Comparison of ENCODE assay signal across 7 cellular contexts in genomic region chr5:159208508-159209437, GRCh38. TPM values are rescaled to one million over a fixed set of nuclear protein-coding genes. Genes with fewer than 3 reads are reported as not detected.
DNase-seq lines count a peak whose midpoint lies in the region; ATAC-seq and TF ChIP-seq lines count a peak whose summit lies in the region.

No MANE protein-coding gene starts in this region.

- H2AFZ ChIP-seq in MM.1S (ENCODE audit: low read length) (peak overlapping the region; percentile 49), neural cell (ENCODE audit: low read depth, low read length) (peak overlapping the region; percentile 47)

- TF ChIP-seq RAD21 in neural cell (conservative IDR thresholded peaks at IDR 0.05), result no peak

- H3K4me1 Mint-ChIP-seq in activated T-helper 1 cell treated with anti-CD3 and anti-CD28 coated beads, Interleukin-12 subunit alpha, Interleukin-12 subunit beta, Interleukin-2, Interleukin-4 antibody, amounts not matched to agents 30 ng/mL and 10 ng/mL and 1 ng/mL, durations not matched to agents 14 hours and 24 hours and 36 hours (ENCODE audit: low read depth), result peaks cover 51% of the 10 kb centered on the region

- no peaks in the 10 kb centered on the region for H3K27me3 Mint-ChIP-seq in activated T-helper 1 cell treated with anti-CD3 and anti-CD28 coated beads, Interleukin-12 subunit alpha, Interleukin-12 subunit beta, Interleukin-2, Interleukin-4 antibody, amounts not matched to agents 30 ng/mL and 10 ng/mL and 1 ng/mL, durations not matched to agents 14 hours and 24 hours and 36 hours (ENCODE audit: insufficient read depth)

- DNase-seq in GM10266 (ENCODE audit: extremely low spot score) (peak; percentile 33), H4 (ENCODE audit: low spot score) (peak; percentile 13), MM.1S (no peak), foreskin keratinocyte (peak in 1 of 2 donors; percentile 25), vagina (ENCODE audit: extremely low spot score in 2 of 2) (no peak)
- peak; percentile 10 for DNase-seq in activated T-helper 1 cell treated with anti-CD3 and anti-CD28 coated beads, Interleukin-12 subunit alpha, Interleukin-12 subunit beta, Interleukin-2, Interleukin-4 antibody, amounts not matched to agents 30 ng/mL and 10 ng/mL and 1 ng/mL, durations not matched to agents 14 hours and 24 hours and 36 hours (ENCODE audit: low spot score)

- intact Hi-C loops in activated T-helper 1 cell treated with anti-CD3 and anti-CD28 coated beads, Interleukin-12 subunit alpha, Interleukin-12 subunit beta, Interleukin-2, Interleukin-4 antibody, amounts not matched to agents 30 ng/mL and 10 ng/mL and 1 ng/mL, durations not matched to agents 14 hours and 24 hours and 36 hours (cut with micrococcal nuclease), result loop anchor here (1.0 to 10.0 kb wide), 16 partner anchors 29 to 1934 kb away; partner anchors contain the start of genes PTTG1, PWWP2A, TTC1 and UBLCP1
- intact Hi-C loops in vagina (cut with DNase I), result loop anchor here (5.0 kb wide), 1 partner anchor 54 kb away; the partner anchor contains the start of gene UBLCP1

- no peaks in the 10 kb centered on the region for H3K9me3 ChIP-seq in MM.1S (replicated peaks; ENCODE audit: insufficient read depth, low read length)
- H3K9me3 ChIP-seq in neural cell (ENCODE audit: low read length), result no peaks in the 10 kb centered on the region
- H3K9me3 ChIP-seq in vagina, result no peaks in the 10 kb centered on the region

- H3K4me1 ChIP-seq in MM.1S (ENCODE audit: low read length) (peaks cover 21% of the 10 kb centered on the region), foreskin keratinocyte (peaks cover 22% of the 10 kb centered on the region), vagina (peaks cover 41% of the 10 kb centered on the region)

- no peak for TF ChIP-seq EP300 in neural cell (conservative IDR thresholded peaks at IDR 0.05; ENCODE audit: poor library complexity, severe bottlenecking)

- H3K79me2 ChIP-seq in MM.1S (ENCODE audit: low read length) (peaks cover 55% of the 10 kb centered on the region), neural cell (replicated peaks; ENCODE audit: insufficient read depth, low read length) (peaks cover 39% of the 10 kb centered on the region)

- TF ChIP-seq POLR2A in vagina (IDR thresholded peaks at IDR 0.05), result no peak

- TF ChIP-seq CTCF in GM10266 (IDR thresholded peaks at IDR 0.05; ENCODE audit: control insufficient read depth, insufficient read depth, low read depth, missing control alignments) (no peak), MM.1S (IDR thresholded peaks at IDR 0.05; ENCODE audit: low read length) (no peak), foreskin keratinocyte (conservative IDR thresholded peaks at IDR 0.05) (no peak), neural cell (IDR thresholded peaks at IDR 0.05; ENCODE audit: poor library complexity, severe bottlenecking) (no peak), vagina (IDR thresholded peaks at IDR 0.05) (no peak)

- H3K4me3 ChIP-seq in MM.1S (ENCODE audit: low read length), result peak overlapping the region; percentile 93
- H3K4me3 ChIP-seq in neural cell (ENCODE audit: low read length), result peak overlapping the region; percentile 79
- H3K4me3 ChIP-seq in vagina, result peak overlapping the region; percentile 91 to 94

- ATAC-seq in foreskin keratinocyte, result peak; percentile 9

- H3K27ac Mint-ChIP-seq in activated T-helper 1 cell treated with anti-CD3 and anti-CD28 coated beads, Interleukin-12 subunit alpha, Interleukin-12 subunit beta, Interleukin-2, Interleukin-4 antibody, amounts not matched to agents 30 ng/mL and 10 ng/mL and 1 ng/mL, durations not matched to agents 14 hours and 24 hours and 36 hours, result peak overlapping the region; percentile 97

- H3K27ac ChIP-seq in MM.1S (ENCODE audit: low read length) (peak overlapping the region; percentile 86), foreskin keratinocyte (peak overlapping the region; percentile 97), neural cell (ENCODE audit: low read length) (peak overlapping the region; percentile 86), vagina (peak overlapping the region; percentile 96)

- H3K36me3 ChIP-seq in MM.1S (replicated peaks; ENCODE audit: insufficient read depth, low read length) (no peaks in the 10 kb centered on the region), neural cell (ENCODE audit: insufficient read depth, low read length) (no peaks in the 10 kb centered on the region), vagina (no peaks in the 10 kb centered on the region)

- H3K4me3 Mint-ChIP-seq in activated T-helper 1 cell treated with anti-CD3 and anti-CD28 coated beads, Interleukin-12 subunit alpha, Interleukin-12 subunit beta, Interleukin-2, Interleukin-4 antibody, amounts not matched to agents 30 ng/mL and 10 ng/mL and 1 ng/mL, durations not matched to agents 14 hours and 24 hours and 36 hours, result peak overlapping the region; percentile 97

- H3K9ac ChIP-seq in MM.1S (ENCODE audit: low read length), result peak overlapping the region; percentile 84
- peak overlapping the region; percentile 83 for H3K9ac ChIP-seq in neural cell (ENCODE audit: low read length)

- H3K27me3 ChIP-seq in MM.1S (replicated peaks; ENCODE audit: insufficient read depth, low read length), result no peaks in the 10 kb centered on the region
- H3K27me3 ChIP-seq in foreskin keratinocyte, result no peaks in the 10 kb centered on the region
- H3K27me3 ChIP-seq in neural cell (ENCODE audit: insufficient read depth, low read depth, low read length), result no peaks in the 10 kb centered on the region
- no peaks in the 10 kb centered on the region for H3K27me3 ChIP-seq in vagina

- H3K4me2 ChIP-seq in MM.1S (ENCODE audit: low read depth, low read length), result peak overlapping the region; percentile 86
- H3K4me2 ChIP-seq in neural cell (ENCODE audit: low read length), result peak overlapping the region; percentile 88

- H3K9me2 ChIP-seq in MM.1S (replicated peaks; ENCODE audit: insufficient read depth, low read length) (no peaks in the 10 kb centered on the region), neural cell (ENCODE audit: insufficient read depth, low read length) (peaks cover 2% of the 10 kb centered on the region)

- H3F3A ChIP-seq in MM.1S (ENCODE audit: insufficient read depth, low read length) (peaks cover 23% of the 10 kb centered on the region), neural cell (ENCODE audit: insufficient read depth, low read length, poor library complexity, severe bottlenecking) (peaks cover 11% of the 10 kb centered on the region)

- H4K20me1 ChIP-seq in MM.1S (ENCODE audit: insufficient read depth, low read length) (no peaks in the 10 kb centered on the region), neural cell (ENCODE audit: insufficient read depth) (no peaks in the 10 kb centered on the region)

- H3K36me3 Mint-ChIP-seq in activated T-helper 1 cell treated with anti-CD3 and anti-CD28 coated beads, Interleukin-12 subunit alpha, Interleukin-12 subunit beta, Interleukin-2, Interleukin-4 antibody, amounts not matched to agents 30 ng/mL and 10 ng/mL and 1 ng/mL, durations not matched to agents 14 hours and 24 hours and 36 hours (ENCODE audit: low read depth), result peaks cover 24% of the 10 kb centered on the region

- no peaks in the 10 kb centered on the region for H3K9me3 Mint-ChIP-seq in activated T-helper 1 cell treated with anti-CD3 and anti-CD28 coated beads, Interleukin-12 subunit alpha, Interleukin-12 subunit beta, Interleukin-2, Interleukin-4 antibody, amounts not matched to agents 30 ng/mL and 10 ng/mL and 1 ng/mL, durations not matched to agents 14 hours and 24 hours and 36 hours

TF ChIP-seq in neural cell, 6 proteins besides CTCF, POLR2A, EP300 and RAD21 (continues in another document):
- TF ChIP-seq TAF1 (IDR thresholded peaks at IDR 0.05; ENCODE audit: low read depth) (no peak), EZH2 (IDR thresholded peaks at IDR 0.05; ENCODE audit: borderline replicate concordance, insufficient read depth, low read length, poor library complexity, severe bottlenecking) (no peak), SMC3 (conservative IDR thresholded peaks at IDR 0.05; ENCODE audit: poor library complexity) (no peak)
- TF ChIP-seq, protein P1, sequence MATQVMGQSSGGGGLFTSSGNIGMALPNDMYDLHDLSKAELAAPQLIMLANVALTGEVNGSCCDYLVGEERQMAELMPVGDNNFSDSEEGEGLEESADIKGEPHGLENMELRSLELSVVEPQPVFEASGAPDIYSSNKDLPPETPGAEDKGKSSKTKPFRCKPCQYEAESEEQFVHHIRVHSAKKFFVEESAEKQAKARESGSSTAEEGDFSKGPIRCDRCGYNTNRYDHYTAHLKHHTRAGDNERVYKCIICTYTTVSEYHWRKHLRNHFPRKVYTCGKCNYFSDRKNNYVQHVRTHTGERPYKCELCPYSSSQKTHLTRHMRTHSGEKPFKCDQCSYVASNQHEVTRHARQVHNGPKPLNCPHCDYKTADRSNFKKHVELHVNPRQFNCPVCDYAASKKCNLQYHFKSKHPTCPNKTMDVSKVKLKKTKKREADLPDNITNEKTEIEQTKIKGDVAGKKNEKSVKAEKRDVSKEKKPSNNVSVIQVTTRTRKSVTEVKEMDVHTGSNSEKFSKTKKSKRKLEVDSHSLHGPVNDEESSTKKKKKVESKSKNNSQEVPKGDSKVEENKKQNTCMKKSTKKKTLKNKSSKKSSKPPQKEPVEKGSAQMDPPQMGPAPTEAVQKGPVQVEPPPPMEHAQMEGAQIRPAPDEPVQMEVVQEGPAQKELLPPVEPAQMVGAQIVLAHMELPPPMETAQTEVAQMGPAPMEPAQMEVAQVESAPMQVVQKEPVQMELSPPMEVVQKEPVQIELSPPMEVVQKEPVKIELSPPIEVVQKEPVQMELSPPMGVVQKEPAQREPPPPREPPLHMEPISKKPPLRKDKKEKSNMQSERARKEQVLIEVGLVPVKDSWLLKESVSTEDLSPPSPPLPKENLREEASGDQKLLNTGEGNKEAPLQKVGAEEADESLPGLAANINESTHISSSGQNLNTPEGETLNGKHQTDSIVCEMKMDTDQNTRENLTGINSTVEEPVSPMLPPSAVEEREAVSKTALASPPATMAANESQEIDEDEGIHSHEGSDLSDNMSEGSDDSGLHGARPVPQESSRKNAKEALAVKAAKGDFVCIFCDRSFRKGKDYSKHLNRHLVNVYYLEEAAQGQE (IDR thresholded peaks at IDR 0.05; ENCODE audit: borderline replicate concordance), result no peak

RNA-seq across cellular contexts. Expression of gene RNF145, which starts 0.6 kb away (rescaled TPM):
- total RNA-seq in H4 (2014; rRNA removed; shearing (Covaris generic)), result 18.3 and 37.2 TPM in 2 replicates
- 179 TPM in 2 replicates for total RNA-seq in activated T-helper 1 cell treated with anti-CD3 and anti-CD28 coated beads, Interleukin-12 subunit alpha, Interleukin-12 subunit beta, Interleukin-2, Interleukin-4 antibody, amounts not matched to agents 30 ng/mL and 10 ng/mL and 1 ng/mL, durations not matched to agents 14 hours and 24 hours and 36 hours
- total RNA-seq in foreskin keratinocyte, result 56.2 and 58.3 TPM in 2 replicates
- polyA plus RNA-seq in foreskin keratinocyte, result 43.3 and 50.1 TPM in 2 replicates
- polyA plus RNA-seq in neural cell, result 49.7 and 52.4 TPM in 2 replicates
- polyA minus RNA-seq in neural cell, result 53.6 and 56.4 TPM in 2 replicates
- 67.8 TPM for total RNA-seq in vagina

RNA-seq across cellular contexts. Expression of gene UBLCP1, which starts 54.3 kb away (rescaled TPM):
- total RNA-seq in H4 (2014; rRNA removed; shearing (Covaris generic)), result 38.6 and 44.4 TPM in 2 replicates
- total RNA-seq in activated T-helper 1 cell treated with anti-CD3 and anti-CD28 coated beads, Interleukin-12 subunit alpha, Interleukin-12 subunit beta, Interleukin-2, Interleukin-4 antibody, amounts not matched to agents 30 ng/mL and 10 ng/mL and 1 ng/mL, durations not matched to agents 14 hours and 24 hours and 36 hours, result 30.8 and 32.3 TPM in 2 replicates
- 34.0 and 36.7 TPM in 2 replicates for total RNA-seq in foreskin keratinocyte
- 29.0 and 30.5 TPM in 2 replicates for polyA plus RNA-seq in foreskin keratinocyte
- 34.9 and 42.5 TPM in 2 replicates for polyA plus RNA-seq in neural cell
- 32.6 and 35.4 TPM in 2 replicates for polyA minus RNA-seq in neural cell
- 15.0 TPM for total RNA-seq in vagina

Comparison
In these comparisons a context has a peak if more than half of its experiments do, and no peak if none do; other contexts are left out.
1. DNase-seq: peak in GM10266 (single experiment), H4 (single experiment) and activated T-helper 1 cell treated with anti-CD3 and anti-CD28 coated beads, Interleukin-12 subunit alpha, Interleukin-12 subunit beta, Interleukin-2, Interleukin-4 antibody, amounts not matched to agents 30 ng/mL and 10 ng/mL and 1 ng/mL, durations not matched to agents 14 hours and 24 hours and 36 hours (single experiment); none in MM.1S (single experiment) and vagina (0 of 2).
2. Peak in every context shown above with its lines, with median percentiles within 50 percentile points of each other: H3K27ac ChIP-seq and H3K4me3 ChIP-seq.